ENCODE assay signal across 1 cellular context in genomic region chr18:42072407-42072806, GRCh38.
TF ChIP-seq lines count a peak whose summit lies in the region.

No MANE protein-coding gene starts in this region.

TF ChIP-seq in GM12878, 131 proteins besides CTCF, POLR2A, EP300 and RAD21:
- TF ChIP-seq CBX5 (IDR thresholded peaks at IDR 0.05; ENCODE audit: low read depth) (no peak), SUPT20H (IDR thresholded peaks at IDR 0.05; ENCODE audit: borderline replicate concordance, control insufficient read depth, low read depth, low read length) (no peak)
TF ChIP-seq in GM12878: peak in this region for 0.
